ENCODE assay signal across 14 cellular contexts in the genomic region with DNA sequence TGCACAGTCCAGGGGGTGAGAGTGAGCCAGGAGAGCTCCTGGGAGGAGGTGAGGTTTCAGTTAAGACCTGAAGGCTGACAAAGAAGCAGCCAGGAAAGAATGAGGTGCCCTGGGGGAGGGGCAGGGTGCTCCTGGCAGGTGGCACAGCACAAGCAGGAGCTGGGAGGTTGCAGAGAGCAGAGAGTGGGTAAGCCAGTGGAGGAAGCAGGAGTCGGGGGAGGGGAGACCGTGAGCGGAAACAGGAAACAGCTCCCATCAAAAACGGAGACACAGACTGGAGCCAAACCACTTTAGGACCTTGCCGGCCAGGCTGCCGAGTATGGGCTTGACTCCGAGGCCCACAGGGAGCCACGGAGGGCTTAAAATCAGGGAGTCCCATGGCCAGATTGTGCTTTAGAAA. TPM values are rescaled to one million over a fixed set of nuclear protein-coding genes. Genes with fewer than 3 reads are reported as not detected.
DNase-seq lines count a peak whose midpoint lies in the region; ATAC-seq, FAIRE-seq and TF ChIP-seq lines count a peak whose summit lies in the region.
"Had no signal": no experiment of that assay in that cellular context is flagged by ENCODE, and none has a peak within 500 bp of the region (broad histone marks: within the 10 kb centered on the region; RNA-seq: fewer than 3 reads in every experiment).

No MANE protein-coding gene starts in this region.

- no peak overlapping the region; the same call in 2 of the 3 replicates for H3K4me3 Mint-ChIP-seq in GM23338
- no peak overlapping the region for H3K4me3 Mint-ChIP-seq in osteocyte (ENCODE audit: unreplicated experiment)
- H3K4me3 Mint-ChIP-seq: activated CD4-positive, alpha-beta memory T cell treated with anti-CD3 and anti-CD28 coated beads for 36 hours had no signal

- H3K36me3 ChIP-seq in GM23338 (ENCODE audit: insufficient read depth) (peaks cover 1% of the 10 kb centered on the region; the same call in 1 of the 2 replicates), H1 (ENCODE audit: control insufficient read depth in 2 of 4, insufficient read depth in 4 of 4, low read length in 3 of 4) (no peaks in the 10 kb centered on the region)

- H4K5ac ChIP-seq in H1 (ENCODE audit: insufficient read length, low read depth, low read length), result no peak overlapping the region

- no peaks in the 10 kb centered on the region for H3K79me1 ChIP-seq in H1 (ENCODE audit: low read depth, low read length)

- H3K4ac ChIP-seq in H1 (replicated peaks; ENCODE audit: insufficient read length, low read depth, low read length), result no peak overlapping the region

- TF ChIP-seq EP300 in H1 (IDR thresholded peaks at IDR 0.05; ENCODE audit: borderline replicate concordance in 1 of 2, low read depth in 2 of 2, low read length in 2 of 2), result no peak

- H3K9me3 Mint-ChIP-seq in GM23338, result peaks cover 12% of the 10 kb centered on the region
- no peaks in the 10 kb centered on the region for H3K9me3 Mint-ChIP-seq in osteocyte (ENCODE audit: unreplicated experiment)

- no peaks in the 10 kb centered on the region for H3F3A ChIP-seq in GM23338 (replicated peaks; ENCODE audit: low read depth)

- H3K79me2 ChIP-seq in GM23338 (replicated peaks; ENCODE audit: insufficient read depth) (no peaks in the 10 kb centered on the region), H1 (ENCODE audit: control insufficient read depth in 1 of 2, insufficient read depth in 2 of 2, low read length in 2 of 2) (no peaks in the 10 kb centered on the region)

- CTCF ChIA-PET in H1 (lab: Charles Lee; ENCODE audit: partially characterized antibody), result interaction anchor here (1.1 to 51.2 kb wide), 9 partner anchors 8 to 115 kb away, joined by 3 to 856 read pairs (median 4); no protein-coding TSS in a partner anchor

- 0 out of 2 replicates have a peak overlapping the region, but pooled peaks have one; percentile 5 for H2BK5ac ChIP-seq in H1 (ENCODE audit: low read depth, low read length)

- H3K4me2 ChIP-seq in GM23338, result peak overlapping the region; percentile 64; the same call in 1 of the 2 replicates
- 0 out of 4 replicates have a peak overlapping the region, but pooled peaks of 1 of the 2 experiments have one; percentile 10 for H3K4me2 ChIP-seq in H1 (ENCODE audit: insufficient read depth in 1 of 2, low read depth in 2 of 2, low read length in 2 of 2)

- FAIRE-seq in H1 (lab: Jason Lieb, UNC), result no peak

- H3K27me3 ChIP-seq in GM23338 (ENCODE audit: insufficient read depth) (no peaks in the 10 kb centered on the region), H1 (replicated peaks in 1 of 4; ENCODE audit: control insufficient read depth in 3 of 4, extremely low read depth in 1 of 4, insufficient read depth in 3 of 4, low read length in 3 of 4) (no peaks in the 10 kb centered on the region)

- peaks cover 15% of the 10 kb centered on the region for H3K4me1 Mint-ChIP-seq in GM23338
- H3K4me1 Mint-ChIP-seq in osteocyte (ENCODE audit: unreplicated experiment), result peaks cover 85% of the 10 kb centered on the region

- TF ChIP-seq CTCF in GM23338 (conservative IDR thresholded peaks at IDR 0.05; ENCODE audit: low read depth in 2 of 2) (no peak), H1 (IDR thresholded peaks at IDR 0.05; ENCODE audit: control extremely low read depth in 1 of 3, insufficient read depth in 1 of 3, low read depth in 1 of 3, low read length in 3 of 3) (no peak), osteocyte (IDR thresholded peaks at IDR 0.05) (no peak)

- H3K36me3 Mint-ChIP-seq in GM23338 (ENCODE audit: low read depth), result peaks cover 2% of the 10 kb centered on the region; the same call in 1 of the 3 replicates
- peaks cover 3% of the 10 kb centered on the region for H3K36me3 Mint-ChIP-seq in osteocyte (ENCODE audit: unreplicated experiment)
- H3K36me3 Mint-ChIP-seq: activated CD4-positive, alpha-beta memory T cell treated with anti-CD3 and anti-CD28 coated beads for 36 hours had no signal

- no peak overlapping the region for H3K9ac ChIP-seq in H1 (replicated peaks in 1 of 4; ENCODE audit: extremely low read depth in 1 of 4, low read depth in 3 of 4, low read length in 3 of 4)

- peak overlapping the region; percentile 90 for H2AFZ ChIP-seq in GM23338
- H2AFZ ChIP-seq in H1 (ENCODE audit: low read length), result peak overlapping the region; percentile 82

- no peak overlapping the region for H3K4me3 ChIP-seq in GM23338
- H3K4me3 ChIP-seq in H1 (ENCODE audit: extremely low read depth in 1 of 4, insufficient read depth in 2 of 4, low read depth in 3 of 4, low read length in 4 of 4), result no peak overlapping the region

- H3K27ac Mint-ChIP-seq in GM23338 (no peak overlapping the region; the same call in 1 of the 2 replicates), osteocyte (ENCODE audit: unreplicated experiment) (peak overlapping the region; percentile 97)
- H3K27ac Mint-ChIP-seq: activated CD4-positive, alpha-beta memory T cell treated with anti-CD3 and anti-CD28 coated beads for 36 hours had no signal

- no peak overlapping the region for H3K14ac ChIP-seq in H1 (ENCODE audit: insufficient read length)

- H3K4me1 ChIP-seq in GM23338 (ENCODE audit: insufficient read depth), result peaks cover 9% of the 10 kb centered on the region; the same call in 1 of the 2 replicates
- peaks cover 0 to 5% (median 1%) of the 10 kb centered on the region in 4 experiments; a peak in 2 of 7 replicates for H3K4me1 ChIP-seq in H1 (replicated peaks in 1 of 4; ENCODE audit: control insufficient read depth in 3 of 4, insufficient read depth in 4 of 4, low read length in 3 of 4)

- no peak overlapping the region for H2AK5ac ChIP-seq in H1 (ENCODE audit: low read depth, low read length)

- H2BK12ac ChIP-seq in H1 (ENCODE audit: low read depth, low read length), result 0 out of 2 replicates have a peak overlapping the region, but pooled peaks have one; percentile 50

- H3K56ac ChIP-seq in H1 (replicated peaks; ENCODE audit: insufficient read length, low read depth, low read length), result no peak overlapping the region

- DNase-seq in GM23338 (ENCODE audit: low spot score) (peak; percentile 42), NCI-H2171 (lab: John Stamatoyannopoulos, UW) (peak; percentile 42), H1 (ENCODE audit: low read depth in 1 of 2, low spot score in 2 of 2) (no peak), osteocyte (ENCODE audit: extremely low spot score, unreplicated experiment) (no peak), midbrain (lab: John Stamatoyannopoulos, UW) (no peak), foreskin melanocyte (no peak), HUDEP-2 (lab: John Stamatoyannopoulos, UW; ENCODE audit: unreplicated experiment in 76 of 76) (no peak), NCI-H2107 (lab: John Stamatoyannopoulos, UW) (no peak)
- DNase-seq: activated CD4-positive, alpha-beta memory T cell treated with anti-CD3 and anti-CD28 coated beads for 36 hours; activated naive CD4-positive, alpha-beta T cell treated with Interleukin-2 at 50 U/mL for 16 hours; DMS79; stimulated activated CD4-positive, alpha-beta T cell treated with anti-CD3 and anti-CD28 coated beads, Interleukin-4, amount 100 ng/mL, for 24 hours; stimulated activated naive CD8-positive, alpha-beta T cell treated with anti-CD3 and anti-CD28 coated beads, Interleukin-15, amount 100 ng/mL, for 72 hours had no signal

- no peaks in the 10 kb centered on the region for H3K9me2 ChIP-seq in GM23338 (ENCODE audit: insufficient read depth)

- no peak overlapping the region for H2BK120ac ChIP-seq in H1 (replicated peaks; ENCODE audit: low read depth, low read length)

- no peak overlapping the region for H4K8ac ChIP-seq in H1 (ENCODE audit: extremely low read depth, insufficient read depth, low read length)

- POLR2A ChIA-PET in H1 (lab: Charles Lee; ENCODE audit: partially characterized antibody), result interaction anchor here (1.0 to 1.4 kb wide), 2 partner anchors 12 to 37 kb away, joined by 3 read pairs; no protein-coding TSS in a partner anchor

- TF ChIP-seq POLR2A in H1 (IDR thresholded peaks at IDR 0.05; ENCODE audit: control extremely low read depth in 1 of 2, low read depth in 2 of 2, low read length in 2 of 2), result no peak

- H2BK20ac ChIP-seq in H1 (ENCODE audit: low read length), result peak overlapping the region; percentile 87; the same call in 1 of the 2 replicates

- H3K23ac ChIP-seq in H1 (ENCODE audit: insufficient read length), result no peak overlapping the region

- WGBS in H1 (ENCODE audit: extremely low coverage in 1 of 2, insufficient coverage in 1 of 2, insufficient read length in 1 of 2, insufficient replicate concordance in 2 of 2, low coverage in 1 of 2, low lambda C conversion rate in 2 of 2, missing lambda C conversion rate in 1 of 2), 2 experiments, result 71% methylated on average over 8 of the region's 8 CpGs; no CpG with 5 or more reads in 1 of the 2 experiments

- no peak overlapping the region for H2BK15ac ChIP-seq in H1 (ENCODE audit: low read length)

- peak; percentile 39 for ATAC-seq in GM23338
- ATAC-seq: stimulated activated naive CD8-positive, alpha-beta T cell treated with anti-CD3 and anti-CD28 coated beads, Interleukin-15, amount 100 ng/mL, for 72 hours had no signal

- H4K20me1 ChIP-seq in GM23338 (replicated peaks; ENCODE audit: insufficient read depth) (no peaks in the 10 kb centered on the region), H1 (replicated peaks in 1 of 2; ENCODE audit: control insufficient read depth in 1 of 2, insufficient read depth in 2 of 2, low read length in 2 of 2) (no peaks in the 10 kb centered on the region)

- no peaks in the 10 kb centered on the region for H3K9me3 ChIP-seq in H1 (ENCODE audit: insufficient read depth in 2 of 2, low read depth in 1 of 2, low read length in 1 of 2)

- H3K27ac ChIP-seq in GM23338 (ENCODE audit: low read depth) (no peak overlapping the region), H1 (ENCODE audit: low read depth, low read length) (no peak overlapping the region)

- H3K18ac ChIP-seq in H1 (ENCODE audit: extremely low read depth, low read length), result peak overlapping the region; percentile 3; the same call in 1 of the 2 replicates

- H3K27me3 Mint-ChIP-seq in GM23338 (ENCODE audit: insufficient read depth, low read depth, poor library complexity), result peaks cover 20% of the 10 kb centered on the region
- H3K27me3 Mint-ChIP-seq in osteocyte (ENCODE audit: unreplicated experiment), result no peaks in the 10 kb centered on the region

- H4K91ac ChIP-seq in H1 (replicated peaks; ENCODE audit: insufficient read length, low read length), result no peak overlapping the region

- no peak for TF ChIP-seq RAD21 in H1 (IDR thresholded peaks at IDR 0.05 in 1 of 2, conservative IDR thresholded peaks at IDR 0.05 in 1 of 2; ENCODE audit: low read depth in 2 of 2, low read length in 2 of 2)

- no peaks in the 10 kb centered on the region for H3K23me2 ChIP-seq in H1 (ENCODE audit: low read depth, low read length)

RNA-seq across cellular contexts. Expression of a gene that starts 12.1 kb away (rescaled TPM):
- total RNA-seq in GM23338 (2014; rRNA removed; shearing (Covaris generic)), result 24.9 and 26.8 TPM in 2 replicates
- polyA plus RNA-seq in GM23338 (2016; fragmentation: Nextera tagmentation; extraction: Ambion mirVana), result 18.8 and 24.4 TPM in 2 replicates
- 15.5 and 17.4 TPM in 2 replicates for total RNA-seq in H1 (2021; fragmentation: NEBNext Ultra II Directional; extraction: Animal tissue kit (Norgen Biotek cat#: 25700))
- polyA plus RNA-seq in H1 (2011; rRNA removed), result 24.2 and 26.5 TPM in 2 replicates
- 18.1 TPM for polyA plus RNA-seq in H1 (2011; cell fraction: cytosol; rRNA removed)
- polyA plus RNA-seq in H1 (2011; cell fraction: nucleus; rRNA removed), result 23.2 TPM
- polyA plus RNA-seq in H1 (2012, experiment 1 of 2), result 7.5 to 15.3 TPM (median 12.9 TPM) in 4 replicates
- 12.0 TPM for polyA plus RNA-seq in H1 (2012, experiment 2 of 2)
- polyA plus RNA-seq in H1 (2013, experiment 1 of 2), result 42.7 TPM
- polyA plus RNA-seq in H1 (2013, experiment 2 of 2), result 31.4 TPM
- 9.5 and 12.2 TPM in 2 replicates for polyA minus RNA-seq in H1 (2011; rRNA and poly(A)+ RNA removed)
- 17.5 TPM for polyA minus RNA-seq in H1 (2011; cell fraction: cytosol; rRNA and poly(A)+ RNA removed)
- polyA minus RNA-seq in H1 (2011; cell fraction: nucleus; rRNA and poly(A)+ RNA removed), result 6.6 TPM
- 215 and 251 TPM in 2 replicates for total RNA-seq in osteocyte
- total RNA-seq: activated CD4-positive, alpha-beta memory T cell treated with anti-CD3 and anti-CD28 coated beads for 36 hours; NCI-H460 had no signal

RNA-seq across cellular contexts. Expression of a gene that starts 56.7 kb away (rescaled TPM):
- total RNA-seq in GM23338 (2014; rRNA removed; shearing (Covaris generic)), result 11.1 and 15.8 TPM in 2 replicates
- polyA plus RNA-seq in GM23338 (2016; fragmentation: Nextera tagmentation; extraction: Ambion mirVana) (3.5 and 5.4 TPM in 2 replicates), H1 (2011; rRNA removed) (6.8 and 7.7 TPM in 2 replicates)
- 7.4 and 7.5 TPM in 2 replicates for total RNA-seq in H1 (2021; fragmentation: NEBNext Ultra II Directional; extraction: Animal tissue kit (Norgen Biotek cat#: 25700))
- 7.9 TPM for polyA plus RNA-seq in H1 (2011; cell fraction: cytosol; rRNA removed)
- polyA plus RNA-seq in H1 (2011; cell fraction: nucleus; rRNA removed), result 8.3 TPM
- 6.0 to 17.0 TPM (median 10.6 TPM) in 4 replicates for polyA plus RNA-seq in H1 (2012, experiment 1 of 2)
- polyA plus RNA-seq in H1 (2012, experiment 2 of 2), result 20.4 TPM
- polyA plus RNA-seq in H1 (2013, experiment 1 of 2), result 5.8 TPM
- polyA plus RNA-seq in H1 (2013, experiment 2 of 2), result 6.0 TPM
- 5.5 and 9.7 TPM in 2 replicates for polyA minus RNA-seq in H1 (2011; rRNA and poly(A)+ RNA removed)
- polyA minus RNA-seq in H1 (2011; cell fraction: cytosol; rRNA and poly(A)+ RNA removed), result 5.5 TPM
- polyA minus RNA-seq in H1 (2011; cell fraction: nucleus; rRNA and poly(A)+ RNA removed), result 6.2 TPM
- 11.9 and 13.7 TPM in 2 replicates for total RNA-seq in osteocyte

Comparison
In these comparisons a context has a peak if more than half of its experiments do, and no peak if none do; other contexts are left out.
1. DNase-seq: peak in GM23338 (single experiment) and NCI-H2171 (single experiment); none in H1 (0 of 2), osteocyte (single experiment), midbrain (single experiment), foreskin melanocyte (single experiment), HUDEP-2 (0 of 76) and NCI-H2107 (single experiment).